ENCODE assay signal across 3 cellular contexts in the genomic region with DNA sequence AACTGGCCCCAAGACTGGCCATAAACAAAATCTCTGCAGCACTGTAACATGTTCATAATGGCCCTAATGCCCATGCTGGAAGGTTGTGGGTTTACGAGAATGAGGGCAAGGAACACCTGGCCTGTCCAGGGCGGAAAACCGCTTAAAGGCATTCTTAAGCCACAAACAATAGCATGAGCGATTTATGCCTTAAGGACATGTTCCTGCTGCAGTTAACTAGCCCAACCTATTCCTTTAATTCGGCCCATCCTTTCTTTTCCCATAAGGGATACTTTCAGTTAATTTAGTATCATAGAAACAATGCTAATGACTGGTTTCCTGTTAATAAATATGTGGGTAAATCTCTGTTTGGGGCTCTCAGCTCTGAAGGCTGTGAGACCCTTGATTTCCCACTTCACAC.
DNase-seq lines count a peak whose midpoint lies in the region; ATAC-seq, FAIRE-seq and TF ChIP-seq lines count a peak whose summit lies in the region.
"Not testable (repeated sequence)": the region's sequence is repeated elsewhere in the genome, so short reads cannot be mapped to it uniquely, and the experiment has no call there.

No MANE protein-coding gene starts in this region.

- not testable (repeated sequence) for H2AFZ ChIP-seq in HepG2 (ENCODE audit: low read length)

- intact Hi-C loops in HepG2 (cut with micrococcal nuclease; ENCODE audit: unreplicated experiment) = not testable (repeated sequence)

- BruUV-seq in HepG2 (replicated peaks; lab: Mats Ljungman, UMichigan) = not testable (repeated sequence)

- peaks cover 47% of the 10 kb centered on the region for H3K9me3 Mint-ChIP-seq in endodermal cell

- H3K4me3 ChIP-seq in HEK293 (ENCODE audit: low read depth, low read length); HepG2 (replicated peaks in 1 of 3; ENCODE audit: insufficient read depth in 1 of 3, low read depth in 2 of 3, low read length in 3 of 3): not testable (repeated sequence)
- peak overlapping the region; percentile 51 for H3K4me3 ChIP-seq in endodermal cell (ENCODE audit: low read length)

- H3K4me1 ChIP-seq in HEK293 (ENCODE audit: control insufficient read depth, insufficient read depth, low read length); endodermal cell (ENCODE audit: control insufficient read depth, insufficient read depth, low read length); HepG2 (ENCODE audit: insufficient read depth, low read length): not testable (repeated sequence)

- FAIRE-seq in HepG2 (lab: Jason Lieb, UNC) = not testable (repeated sequence)

- not testable (repeated sequence) for H3K4me1 Mint-ChIP-seq in endodermal cell

- H3K79me2 ChIP-seq in HepG2 (ENCODE audit: insufficient read depth, low read length) = not testable (repeated sequence)

- H3K9ac ChIP-seq in endodermal cell (ENCODE audit: extremely low read depth, low read length, poor library complexity, severe bottlenecking); HepG2 (ENCODE audit: insufficient read depth, low read depth, low read length): not testable (repeated sequence)

- not testable (repeated sequence) for H3K27me3 ChIP-seq in endodermal cell (ENCODE audit: control insufficient read depth, insufficient read depth, low read length, poor library complexity, severe bottlenecking); HepG2 (ENCODE audit: control insufficient read depth in 1 of 2, insufficient read depth in 2 of 2, low read length in 2 of 2)

- not testable (repeated sequence) for TF ChIP-seq CTCF in HEK293 (tag by site-specific recombination; IDR thresholded peaks at IDR 0.05); endodermal cell (conservative IDR thresholded peaks at IDR 0.05); HepG2 (CRISPR knock-in tag; IDR thresholded peaks at IDR 0.05)

- not testable (repeated sequence) for H3K27me3 Mint-ChIP-seq in endodermal cell (ENCODE audit: insufficient read depth)

- 83 to 93% methylated on average over 3 to 5 of the region's 5 CpGs for WGBS in endodermal cell (ENCODE audit: insufficient coverage in 1 of 2, insufficient read length in 1 of 2), 2 experiments
- WGBS in HepG2 (ENCODE audit: low lambda C conversion rate) = 3% methylated on average over 5 of the region's 5 CpGs

- not testable (repeated sequence) for DNase-seq in endodermal cell; HepG2 (ENCODE audit: low spot score)

- TF ChIP-seq RAD21 in HepG2 (CRISPR knock-in tag; IDR thresholded peaks at IDR 0.05) = not testable (repeated sequence)

- not testable (repeated sequence) for H3K36me3 ChIP-seq in HEK293 (ENCODE audit: control insufficient read depth in 2 of 2, insufficient read depth in 1 of 2, low read length in 2 of 2); endodermal cell (ENCODE audit: control insufficient read depth, insufficient read depth, low read length); HepG2 (replicated peaks in 1 of 2; ENCODE audit: control insufficient read depth in 1 of 2, insufficient read depth in 2 of 2, low read length in 2 of 2)

- H3K36me3 Mint-ChIP-seq in endodermal cell (ENCODE audit: low read depth) = not testable (repeated sequence)

- in situ Hi-C loops in HepG2 (cut with HindIII; ENCODE audit: extremely low pct_ligation_motif_present, low pct_unique_long_range_greater_than_20kb) = not testable (repeated sequence)

- TF ChIP-seq POLR2A in HepG2 (IDR thresholded peaks at IDR 0.05; ENCODE audit: insufficient read depth in 1 of 2, low read depth in 2 of 2, low read length in 2 of 2) = not testable (repeated sequence)

- H4K20me1 ChIP-seq in HepG2 (ENCODE audit: insufficient read depth, low read length) = not testable (repeated sequence)

- not testable (repeated sequence) for H3K27ac Mint-ChIP-seq in endodermal cell

- CTCF ChIA-PET in HEK293 (lab: Yijun Ruan, JAX) = interaction anchor here (0.7 kb wide), 1 partner anchor 22 kb away, joined by 3 read pairs; no protein-coding TSS in a partner anchor
- CTCF ChIA-PET in HepG2 (lab: Yijun Ruan, JAX; ENCODE audit: low intra/inter-chr PET ratio, low total read pairs) = not testable (repeated sequence)

- POLR2A ChIA-PET in HEK293 (lab: Yijun Ruan, JAX); HepG2 (lab: Yijun Ruan, JAX): not testable (repeated sequence)

- H3K27ac ChIP-seq in HEK293 (ENCODE audit: extremely low read depth, low read depth, low read length); endodermal cell (ENCODE audit: low read depth, low read length); HepG2 (ENCODE audit: extremely low read length, insufficient read depth, low read length): not testable (repeated sequence)

- H3K4me2 ChIP-seq in HepG2 (ENCODE audit: low read depth, low read length) = not testable (repeated sequence)

- H3K9me3 ChIP-seq in HEK293 (ENCODE audit: control insufficient read depth, insufficient read depth, low read depth, low read length) = not testable (repeated sequence)
- H3K9me3 ChIP-seq in endodermal cell (ENCODE audit: control insufficient read depth, low read length) (peaks cover 27% of the 10 kb centered on the region), HepG2 (ENCODE audit: low read length) (peaks cover 99% of the 10 kb centered on the region)

- TF ChIP-seq EP300 in HepG2 (IDR thresholded peaks at IDR 0.05; ENCODE audit: low read depth in 2 of 2, low read length in 2 of 2); HepG2 (CRISPR knock-in tag; IDR thresholded peaks at IDR 0.05; ENCODE audit: borderline replicate concordance): not testable (repeated sequence)

- not testable (repeated sequence) for H3K4me3 Mint-ChIP-seq in endodermal cell

- ATAC-seq in HepG2 = not testable (repeated sequence)

TF ChIP-seq in HEK293, 187 proteins besides CTCF, POLR2A, EP300 and RAD21:
- TF ChIP-seq TRIM28 (IDR thresholded peaks at IDR 0.05; ENCODE audit: borderline replicate concordance, low read length) = peak; percentile 23; the same call in 1 of the 2 replicates

TF ChIP-seq in HepG2, 621 proteins besides CTCF, POLR2A, EP300 and RAD21:
- peak; percentile 99 for TF ChIP-seq ZNF761 (CRISPR knock-in tag; conservative IDR thresholded peaks at IDR 0.05)
TF ChIP-seq in HepG2: peak in this region for 1; not testable (repeated sequence) for 620.
